ENCODE assay signal across 9 cellular contexts in the genomic region with DNA sequence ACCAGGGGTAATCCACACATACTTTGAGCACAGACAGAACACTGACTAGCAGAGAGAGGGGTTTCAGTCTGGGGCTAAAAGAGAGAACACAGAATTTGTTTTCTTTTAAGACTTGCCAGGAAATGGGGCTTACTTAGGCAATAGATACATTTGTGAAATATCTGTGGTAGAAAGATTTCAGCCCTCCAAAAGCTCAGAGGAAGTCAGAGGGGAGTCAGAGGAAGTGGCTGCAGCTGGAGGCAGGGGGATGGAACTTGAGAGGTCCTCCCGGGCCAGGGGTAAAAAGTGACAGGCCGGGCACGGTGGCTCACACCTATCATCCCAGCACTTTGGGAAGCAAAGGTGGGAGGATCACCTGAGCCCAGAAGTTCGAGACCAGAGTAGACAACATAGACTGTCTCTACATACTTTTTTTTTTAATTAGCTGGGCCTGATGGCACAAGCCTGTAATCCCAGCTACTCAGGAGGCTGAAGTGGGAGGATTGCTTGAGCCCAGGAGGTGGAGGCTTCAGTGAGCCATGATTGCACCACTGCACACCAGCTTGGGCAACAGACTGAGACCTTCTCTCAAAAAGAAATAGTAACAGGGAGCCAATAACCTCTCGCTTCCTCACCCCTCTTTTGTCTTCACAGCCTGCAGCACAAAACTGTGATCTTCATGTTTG. TPM values are rescaled to one million over a fixed set of nuclear protein-coding genes. Genes with fewer than 3 reads are reported as not detected.
DNase-seq lines count a peak whose midpoint lies in the region; ATAC-seq and TF ChIP-seq lines count a peak whose summit lies in the region.
"Had no signal": no experiment of that assay in that cellular context is flagged by ENCODE, and none has a peak within 500 bp of the region (broad histone marks: within the 10 kb centered on the region; RNA-seq: fewer than 3 reads in every experiment).

No MANE protein-coding gene starts in this region.

- H3K4me3 Mint-ChIP-seq in activated naive CD8-positive, alpha-beta T cell: peak overlapping the region; percentile 72
- H3K4me3 Mint-ChIP-seq in neural crest cell: no peak overlapping the region
- H3K4me3 Mint-ChIP-seq in progenitor cell of endocrine pancreas (ENCODE audit: low read depth): no peak overlapping the region
- H3K4me3 Mint-ChIP-seq: dendritic cell treated with granulocyte-macrophage colony-stimulating factor and Interleukin-4, amounts not matched to agents 40 ng/mL and 50 ng/mL, for 4 days had no signal

- no peaks in the 10 kb centered on the region for H3K27me3 ChIP-seq in GM06990 (replicated peaks; ENCODE audit: control insufficient read depth, insufficient read depth, low read length)

- H3K36me3 ChIP-seq in GM06990 (ENCODE audit: control insufficient read depth, insufficient read depth, low read length): peaks cover 26% of the 10 kb centered on the region

- H3K9me3 Mint-ChIP-seq in activated naive CD8-positive, alpha-beta T cell (ENCODE audit: low read depth): no peaks in the 10 kb centered on the region
- H3K9me3 Mint-ChIP-seq in neural crest cell (no peaks in the 10 kb centered on the region), progenitor cell of endocrine pancreas (ENCODE audit: low read depth) (peaks cover 4% of the 10 kb centered on the region)

- H3K4me1 Mint-ChIP-seq in activated naive CD8-positive, alpha-beta T cell (ENCODE audit: low read depth): peaks cover 91% of the 10 kb centered on the region
- no peaks in the 10 kb centered on the region for H3K4me1 Mint-ChIP-seq in neural crest cell
- no peaks in the 10 kb centered on the region for H3K4me1 Mint-ChIP-seq in progenitor cell of endocrine pancreas (ENCODE audit: low read depth)

- no peak overlapping the region for H3K4me3 ChIP-seq in GM06990 (replicated peaks; ENCODE audit: low read depth, low read length)

- no peak for ATAC-seq in GM19463 (IDR thresholded peaks at IDR 0.05; ENCODE audit: unreplicated experiment)
- no peak for ATAC-seq in GM21526 (IDR thresholded peaks at IDR 0.05; ENCODE audit: low FRiP score, unreplicated experiment)

- TF ChIP-seq CTCF in GM06990 (IDR thresholded peaks at IDR 0.05; ENCODE audit: insufficient read depth, low read length, poor library complexity, severe bottlenecking): no peak
- TF ChIP-seq CTCF in neural crest cell (conservative IDR thresholded peaks at IDR 0.05): no peak
- TF ChIP-seq CTCF in progenitor cell of endocrine pancreas (IDR thresholded peaks at IDR 0.05; ENCODE audit: unreplicated experiment): no peak

- H3K27ac Mint-ChIP-seq in activated naive CD8-positive, alpha-beta T cell: peak overlapping the region; percentile 99
- H3K27ac Mint-ChIP-seq in neural crest cell (ENCODE audit: unreplicated experiment) (peak overlapping the region; percentile 16), progenitor cell of endocrine pancreas (no peak overlapping the region)
- H3K27ac Mint-ChIP-seq: dendritic cell treated with granulocyte-macrophage colony-stimulating factor and Interleukin-4, amounts not matched to agents 40 ng/mL and 50 ng/mL, for 4 days had no signal

- DNase-seq in GM06990 (ENCODE audit: extremely low read depth, insufficient read length) (peak; percentile 59), HS-27A (ENCODE audit: low read depth) (peak; percentile 12), neural crest cell (ENCODE audit: low read depth, low spot score) (no peak), progenitor cell of endocrine pancreas (ENCODE audit: low spot score, unreplicated experiment) (no peak), RKO (ENCODE audit: low spot score) (no peak)

- peaks cover 30% of the 10 kb centered on the region for H3K36me3 Mint-ChIP-seq in activated naive CD8-positive, alpha-beta T cell
- H3K36me3 Mint-ChIP-seq in neural crest cell (ENCODE audit: low read depth) (no peaks in the 10 kb centered on the region), progenitor cell of endocrine pancreas (ENCODE audit: insufficient read depth) (no peaks in the 10 kb centered on the region)

- no peaks in the 10 kb centered on the region for H3K27me3 Mint-ChIP-seq in activated naive CD8-positive, alpha-beta T cell
- H3K27me3 Mint-ChIP-seq in neural crest cell (ENCODE audit: low read depth): peaks cover 8% of the 10 kb centered on the region
- peaks cover 17% of the 10 kb centered on the region for H3K27me3 Mint-ChIP-seq in progenitor cell of endocrine pancreas
- H3K27me3 Mint-ChIP-seq: dendritic cell treated with granulocyte-macrophage colony-stimulating factor and Interleukin-4, amounts not matched to agents 40 ng/mL and 50 ng/mL, for 4 days had no signal

RNA-seq across cellular contexts. Expression of a gene that starts 49.9 kb away (rescaled TPM):
- total RNA-seq in neural crest cell (0.26 TPM in 1 of 2 replicates, not detected in the other), progenitor cell of endocrine pancreas (not detected in 2 replicates)

RNA-seq across cellular contexts. Expression of a gene that starts 53.1 kb away (rescaled TPM):
- total RNA-seq in neural crest cell: 33.1 and 36.9 TPM in 2 replicates
- total RNA-seq in progenitor cell of endocrine pancreas: 6.7 and 10.1 TPM in 2 replicates

Comparison
In these comparisons a context has a peak if more than half of its experiments do, and no peak if none do; other contexts are left out.
1. DNase-seq: peak in GM06990 (single experiment) and HS-27A (single experiment); none in neural crest cell (single experiment), progenitor cell of endocrine pancreas (single experiment) and RKO (single experiment).